Comparison of ENCODE assay signal across 10 cellular contexts in the genomic region with DNA sequence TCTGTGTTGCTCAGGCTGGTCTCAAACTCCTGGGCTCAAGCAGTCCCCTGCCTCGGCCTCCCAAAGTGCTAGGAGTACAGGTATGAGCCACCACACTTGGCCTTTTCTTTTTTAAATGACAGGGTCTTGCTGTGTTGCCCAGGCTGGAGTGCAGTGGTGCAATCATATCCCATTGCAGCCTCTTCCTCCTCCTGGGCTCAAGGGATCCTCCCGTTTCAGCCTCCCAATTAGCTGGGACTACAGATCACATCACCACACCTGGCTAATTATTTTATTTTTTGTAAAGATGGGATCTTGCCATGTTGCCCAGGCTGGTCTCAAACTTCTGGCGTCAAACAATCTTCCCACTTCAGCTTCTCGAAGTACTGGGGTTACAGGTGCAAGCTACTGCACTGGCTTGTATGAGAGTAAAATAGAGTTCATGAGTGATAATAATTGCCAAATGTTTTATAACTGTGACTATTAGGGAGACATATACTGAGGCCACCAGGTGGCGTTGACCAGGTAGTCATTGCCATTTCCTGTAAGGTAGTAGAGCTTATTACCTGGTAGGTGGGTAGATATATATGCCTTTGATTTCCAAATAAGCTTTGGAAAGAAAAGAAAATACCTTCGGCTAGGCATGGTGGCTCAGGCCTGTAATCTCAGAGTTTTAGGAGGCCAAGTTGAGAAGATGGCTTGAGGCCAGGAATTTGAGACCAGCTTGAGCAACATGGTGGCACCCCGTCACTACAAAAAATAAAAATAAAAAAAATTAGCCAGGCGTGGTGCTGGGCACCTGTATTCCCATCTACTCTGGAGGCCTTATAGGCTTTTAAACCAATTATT. TPM values are rescaled to one million over a fixed set of nuclear protein-coding genes. Genes with fewer than 3 reads are reported as not detected.
DNase-seq lines count a peak whose midpoint lies in the region; ATAC-seq and TF ChIP-seq lines count a peak whose summit lies in the region.
"Had no signal": no experiment of that assay in that cellular context is flagged by ENCODE, and none has a peak within 500 bp of the region (broad histone marks: within the 10 kb centered on the region; RNA-seq: fewer than 3 reads in every experiment).

No MANE protein-coding gene starts in this region.

- 82 to 92% (median 82%) methylated on average over 8 of the region's 8 CpGs for WGBS in ovary, 3 donors

- TF ChIP-seq CTCF in fibroblast of the aortic adventitia (IDR thresholded peaks at IDR 0.05; ENCODE audit: insufficient read depth, low read length) (peak; percentile 24), ovary (IDR thresholded peaks at IDR 0.05) (no peak)

- no peaks in the 10 kb centered on the region for H3K9me3 Mint-ChIP-seq in stimulated activated memory B cell treated with anti-CD40 and anti-IgM and Interleukin-4, amounts not matched to agents 10 μg/mL and 1 μg/mL and 100 μg/mL, for 72 hours
- H3K9me3 Mint-ChIP-seq: activated T-cell treated with anti-CD3 and anti-CD28 coated beads, Interleukin-2, amount 50 U/mL, for 72 hours had no signal

- ATAC-seq in GM19395 (IDR thresholded peaks at IDR 0.05; ENCODE audit: unreplicated experiment) = peak; percentile 25
- no peak for ATAC-seq in stimulated activated memory B cell treated with anti-CD40 and anti-IgM and Interleukin-4, amounts not matched to agents 10 μg/mL and 1 μg/mL and 100 μg/mL, for 72 hours
- ATAC-seq: mucosa of descending colon had no signal

- H3K4me3 ChIP-seq in fibroblast of the aortic adventitia (ENCODE audit: low read depth, low read length) (no peak overlapping the region), ovary (no peak overlapping the region)
- H3K4me3 ChIP-seq: mucosa of descending colon had no signal

- intact Hi-C loops in ovary (cut with DNase I) = loop anchor here in 3 of 4 donors (5.0 to 10.0 kb wide), 4 partner anchors 58 to 480 kb away; no protein-coding TSS in a partner anchor

- H3K4me1 Mint-ChIP-seq in stimulated activated memory B cell treated with anti-CD40 and anti-IgM and Interleukin-4, amounts not matched to agents 10 μg/mL and 1 μg/mL and 100 μg/mL, for 72 hours = peaks cover 56% of the 10 kb centered on the region

- no peaks in the 10 kb centered on the region for H3K27me3 ChIP-seq in ovary

- DNase-seq in COLO668 (lab: John Stamatoyannopoulos, UW; ENCODE audit: unreplicated experiment) (peak; percentile 32), NCI-H510A (lab: John Stamatoyannopoulos, UW) (peak; percentile 22), fibroblast of the aortic adventitia (ENCODE audit: low read depth) (peak; percentile 24), ovary (no peak), NCI-H187 (lab: John Stamatoyannopoulos, UW) (no peak), NCI-H524 treated with DMSO at 0.1 percent for 48 hours (lab: John Stamatoyannopoulos, UW) (no peak)

- no peak overlapping the region for H3K4me3 Mint-ChIP-seq in stimulated activated memory B cell treated with anti-CD40 and anti-IgM and Interleukin-4, amounts not matched to agents 10 μg/mL and 1 μg/mL and 100 μg/mL, for 72 hours
- H3K4me3 Mint-ChIP-seq: activated T-cell treated with anti-CD3 and anti-CD28 coated beads, Interleukin-2, amount 50 U/mL, for 72 hours had no signal

- H3K27ac ChIP-seq in ovary = no peak overlapping the region

- peaks cover 3% of the 10 kb centered on the region for H3K4me1 ChIP-seq in ovary (ENCODE audit: insufficient read depth)

- TF ChIP-seq POLR2A in ovary (IDR thresholded peaks at IDR 0.05) = no peak

- H3K36me3 Mint-ChIP-seq in stimulated activated memory B cell treated with anti-CD40 and anti-IgM and Interleukin-4, amounts not matched to agents 10 μg/mL and 1 μg/mL and 100 μg/mL, for 72 hours = peaks cover 31% of the 10 kb centered on the region

- no peaks in the 10 kb centered on the region for H3K9me3 ChIP-seq in ovary
- H3K9me3 ChIP-seq: mucosa of descending colon had no signal

- no peak overlapping the region for H3K27ac Mint-ChIP-seq in stimulated activated memory B cell treated with anti-CD40 and anti-IgM and Interleukin-4, amounts not matched to agents 10 μg/mL and 1 μg/mL and 100 μg/mL, for 72 hours
- H3K27ac Mint-ChIP-seq: activated T-cell treated with anti-CD3 and anti-CD28 coated beads, Interleukin-2, amount 50 U/mL, for 72 hours had no signal

- no peak for TF ChIP-seq EP300 in ovary (IDR thresholded peaks at IDR 0.05)

- H3K27me3 Mint-ChIP-seq in stimulated activated memory B cell treated with anti-CD40 and anti-IgM and Interleukin-4, amounts not matched to agents 10 μg/mL and 1 μg/mL and 100 μg/mL, for 72 hours = no peaks in the 10 kb centered on the region

- no peaks in the 10 kb centered on the region for H3K36me3 ChIP-seq in ovary

RNA-seq across cellular contexts. Expression of a gene that starts 5.4 kb away (rescaled TPM):
- total RNA-seq in fibroblast of the aortic adventitia (ENCODE audit: low replicate concordance) (10.1 and 10.8 TPM in 2 replicates), ovary (10 to 100 TPM in 6 of 7 donors, 1 to 10 TPM in 1; 9.7 to 16.6 (median 13.1) TPM)
- 100 to 1,000 TPM in 1 of 2 donors, 1 to 10 TPM in 1; 8.3 to 184 TPM for polyA plus RNA-seq in ovary

Comparison
In these comparisons a context has a peak if more than half of its experiments do, and no peak if none do; other contexts are left out.
1. DNase-seq: peak in COLO668 (single experiment), NCI-H510A (single experiment) and fibroblast of the aortic adventitia (single experiment); none in ovary (0 of 5), NCI-H187 (0 of 2) and NCI-H524 treated with DMSO at 0.1 percent for 48 hours (single experiment).